In the genomic region with DNA sequence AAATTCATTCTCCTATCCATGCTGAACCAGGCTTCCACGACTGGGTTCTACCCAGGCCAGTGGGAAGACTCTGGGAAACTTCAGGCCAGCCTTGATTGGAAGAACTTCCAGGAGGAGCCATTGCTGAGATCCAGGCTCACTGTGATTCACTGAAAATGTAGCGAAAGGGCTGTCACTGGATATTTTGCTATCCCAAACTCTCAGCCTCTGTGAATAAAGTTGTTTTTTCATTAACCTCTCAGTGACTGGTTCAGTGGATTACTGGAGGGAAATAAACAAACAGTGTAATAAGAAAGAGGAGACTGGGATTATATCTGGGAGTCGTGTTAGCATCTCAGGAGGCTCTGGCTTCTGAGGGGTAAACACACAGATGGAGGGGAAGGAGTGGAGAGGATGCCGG, we compare ENCODE assay signal across 32 cellular contexts. TPM values are rescaled to one million over a fixed set of nuclear protein-coding genes. Genes with fewer than 3 reads are reported as not detected.
DNase-seq lines count a peak whose midpoint lies in the region; ATAC-seq, FAIRE-seq and TF ChIP-seq lines count a peak whose summit lies in the region.
"Had no signal": no experiment of that assay in that cellular context is flagged by ENCODE, and none has a peak within 500 bp of the region (broad histone marks: within the 10 kb centered on the region; RNA-seq: fewer than 3 reads in every experiment).

No MANE protein-coding gene starts in this region.

- H3K9me3 ChIP-seq in right atrium auricular region (no peaks in the 10 kb centered on the region), right cardiac atrium (ENCODE audit: control insufficient read depth, low read length) (no peaks in the 10 kb centered on the region), astrocyte (ENCODE audit: insufficient read depth, low read depth, low read length) (no peaks in the 10 kb centered on the region), aorta (ENCODE audit: control insufficient read depth, low read length) (no peaks in the 10 kb centered on the region)
- H3K9me3 ChIP-seq: breast epithelium, esophagus muscularis mucosa, gastroesophageal sphincter, HAP-1, lower lobe of right lung, prostate gland, suprapubic skin had no signal

- H3K4me3 ChIP-seq in right atrium auricular region (no peak overlapping the region), right cardiac atrium (ENCODE audit: low read length) (no peak overlapping the region), astrocyte (ENCODE audit: insufficient read depth, low read depth, low read length) (peak overlapping the region; percentile 73), aorta (ENCODE audit: low read length in 2 of 2) (peak overlapping the region in 1 of 2 donors; percentile 28)
- H3K4me3 ChIP-seq: breast epithelium, esophagus muscularis mucosa, gastroesophageal sphincter, HAP-1, lower lobe of right lung, prostate gland, suprapubic skin had no signal

- H3K4me1 ChIP-seq in right atrium auricular region (peaks cover 0 to 14% of the 10 kb centered on the region in 2 donors), right cardiac atrium (ENCODE audit: control insufficient read depth, insufficient read depth, low read length) (no peaks in the 10 kb centered on the region), astrocyte (ENCODE audit: insufficient read depth, low read length) (peaks cover 77% of the 10 kb centered on the region), aorta (ENCODE audit: control insufficient read depth in 1 of 2, insufficient read depth in 2 of 2, low read length in 2 of 2) (peaks cover 3 to 7% of the 10 kb centered on the region in 2 donors)
- H3K4me1 ChIP-seq: breast epithelium, prostate gland had no signal

- H3K27me3 ChIP-seq in right atrium auricular region = peaks cover 0 to 9% of the 10 kb centered on the region in 2 donors
- H3K27me3 ChIP-seq in right cardiac atrium (ENCODE audit: control insufficient read depth, insufficient read depth) = no peaks in the 10 kb centered on the region
- H3K27me3 ChIP-seq in astrocyte (ENCODE audit: insufficient read depth, low read length) = no peaks in the 10 kb centered on the region
- H3K27me3 ChIP-seq in aorta (ENCODE audit: control insufficient read depth in 1 of 2, insufficient read depth in 2 of 2, low read length in 1 of 2) = no peaks in the 10 kb centered on the region

- peaks cover 73% of the 10 kb centered on the region for H3K79me2 ChIP-seq in astrocyte (ENCODE audit: insufficient read depth, low read length)

- H3K27ac ChIP-seq in right atrium auricular region (peak overlapping the region; percentile 22 to 32), right cardiac atrium (ENCODE audit: low read length) (no peak overlapping the region), astrocyte (ENCODE audit: low read depth, low read length) (peak overlapping the region; percentile 94), aorta (ENCODE audit: low read depth in 1 of 2, low read length in 2 of 2) (peak overlapping the region; percentile 70 to 83)
- H3K27ac ChIP-seq: breast epithelium, esophagus muscularis mucosa, gastroesophageal sphincter, lower lobe of right lung, prostate gland, suprapubic skin had no signal

- H3K36me3 ChIP-seq in right atrium auricular region = no peaks in the 10 kb centered on the region
- no peaks in the 10 kb centered on the region for H3K36me3 ChIP-seq in astrocyte (ENCODE audit: insufficient read depth, low read length)
- no peaks in the 10 kb centered on the region for H3K36me3 ChIP-seq in aorta (ENCODE audit: control insufficient read depth in 1 of 2, insufficient read depth in 2 of 2, low read length in 1 of 2)
- H3K36me3 ChIP-seq: breast epithelium, esophagus muscularis mucosa, gastroesophageal sphincter, HAP-1, lower lobe of right lung, prostate gland, suprapubic skin had no signal

- peak overlapping the region; percentile 90 for H3K4me2 ChIP-seq in astrocyte (ENCODE audit: low read length)

- ATAC-seq in right cardiac atrium = no peak
- ATAC-seq in aorta (ENCODE audit: low FRiP score) = no peak
- no peak for ATAC-seq in HG02938 (IDR thresholded peaks at IDR 0.05; ENCODE audit: unreplicated experiment)
- ATAC-seq: gastroesophageal sphincter; lower lobe of right lung; Right ventricle myocardium inferior; stimulated activated memory B cell treated with anti-CD40 and anti-IgM and Interleukin-4, amounts not matched to agents 10 μg/mL and 1 μg/mL and 100 μg/mL, for 72 hours had no signal

- intact Hi-C loops in right cardiac atrium (cut with DNase I) = no loop called here
- intact Hi-C loops in aorta (cut with DNase I) = loop anchor here in 1 of 2 donors (5.0 kb wide), 2 partner anchors 36 to 81 kb away; no protein-coding TSS in a partner anchor

- WGBS in right cardiac atrium = 60% methylated on average over 4 of the region's 4 CpGs
- WGBS in aorta, 2 donors = 5 to 9% methylated on average over 4 of the region's 4 CpGs

- DNase-seq in right atrium auricular region (ENCODE audit: low spot score) (no peak), right cardiac atrium (no peak), astrocyte (ENCODE audit: low read depth) (no peak), aorta (no peak), NCI-H1930 (lab: John Stamatoyannopoulos, UW) (no peak), NCI-H82 treated with DMSO at 0.1 percent for 48 hours (lab: John Stamatoyannopoulos, UW; ENCODE audit: unreplicated experiment) (no peak)
- DNase-seq: ACHN; activated CD4-positive, alpha-beta memory T cell treated with anti-CD3 and anti-CD28 coated beads, Interleukin-2, amount 10 ng/mL, durations not matched to agents 7 days and 5 days; activated effector memory CD4-positive, alpha-beta T cell treated with Interleukin-2 at 50 U/mL for 16 hours; C1 segment of cervical spinal cord; cortex of kidney; endodermal cell; lower lobe of right lung; NCI-H1092; NCI-H2081; NCI-H446; NCI-H82; stimulated activated CD4-positive, alpha-beta T cell treated with anti-CD3 and anti-CD28 coated beads, Interleukin-2, amount 100 ng/mL, for 48 hours; SW 1271 had no signal

- no peak overlapping the region for H2AFZ ChIP-seq in astrocyte (ENCODE audit: low read depth, low read length)

- H3K27me3 Mint-ChIP-seq in astrocyte (ENCODE audit: low read depth, unreplicated experiment) (peaks cover 3% of the 10 kb centered on the region), nephron (ENCODE audit: low read depth) (peaks cover 71% of the 10 kb centered on the region)

- TF ChIP-seq CTCF in right atrium auricular region (IDR thresholded peaks at IDR 0.05) (no peak), astrocyte (IDR thresholded peaks at IDR 0.05; ENCODE audit: insufficient read depth, low read depth, low read length) (no peak), nephron (IDR thresholded peaks at IDR 0.05; ENCODE audit: unreplicated experiment in 3 of 3) (no peak)

- H3K9ac ChIP-seq in astrocyte (ENCODE audit: low read length) = peak overlapping the region; percentile 95

- H3K9me3 Mint-ChIP-seq in astrocyte (ENCODE audit: unreplicated experiment) = peaks cover 3% of the 10 kb centered on the region
- H3K9me3 Mint-ChIP-seq in nephron = no peaks in the 10 kb centered on the region
- H3K9me3 Mint-ChIP-seq: activated CD4-positive, alpha-beta memory T cell treated with anti-CD3 and anti-CD28 coated beads, Interleukin-2, amount 10 ng/mL, durations not matched to agents 7 days and 5 days; endodermal cell; stimulated activated memory B cell treated with anti-CD40 and anti-IgM and Interleukin-4, amounts not matched to agents 10 μg/mL and 1 μg/mL and 100 μg/mL, for 72 hours had no signal

- H3K27ac Mint-ChIP-seq in astrocyte (ENCODE audit: unreplicated experiment) = no peak overlapping the region
- peak overlapping the region; percentile 75 to 97 (median 89) for H3K27ac Mint-ChIP-seq in nephron
- H3K27ac Mint-ChIP-seq: activated CD4-positive, alpha-beta memory T cell treated with anti-CD3 and anti-CD28 coated beads, Interleukin-2, amount 10 ng/mL, durations not matched to agents 7 days and 5 days; endodermal cell; stimulated activated memory B cell treated with anti-CD40 and anti-IgM and Interleukin-4, amounts not matched to agents 10 μg/mL and 1 μg/mL and 100 μg/mL, for 72 hours had no signal

- H3K4me1 Mint-ChIP-seq in astrocyte (ENCODE audit: low read depth, unreplicated experiment) (peaks cover 36% of the 10 kb centered on the region), nephron (peaks cover 36% of the 10 kb centered on the region)

- peak; percentile 85 for FAIRE-seq in astrocyte (lab: Jason Lieb, UNC)
- FAIRE-seq: GM19239, islet of Langerhans had no signal

- peak overlapping the region; percentile 25 for H3K4me3 Mint-ChIP-seq in astrocyte (ENCODE audit: unreplicated experiment)
- peak overlapping the region; percentile 40 to 67 (median 56) for H3K4me3 Mint-ChIP-seq in nephron
- H3K4me3 Mint-ChIP-seq: activated CD4-positive, alpha-beta memory T cell treated with anti-CD3 and anti-CD28 coated beads, Interleukin-2, amount 10 ng/mL, durations not matched to agents 7 days and 5 days; endodermal cell; stimulated activated memory B cell treated with anti-CD40 and anti-IgM and Interleukin-4, amounts not matched to agents 10 μg/mL and 1 μg/mL and 100 μg/mL, for 72 hours had no signal

- no peaks in the 10 kb centered on the region for H4K20me1 ChIP-seq in astrocyte (ENCODE audit: insufficient read depth, low read length)

- H3K36me3 Mint-ChIP-seq in astrocyte (ENCODE audit: low read depth, unreplicated experiment) (peaks cover 2% of the 10 kb centered on the region), nephron (ENCODE audit: low read depth) (peaks cover 12% of the 10 kb centered on the region)
- H3K36me3 Mint-ChIP-seq: stimulated activated memory B cell treated with anti-CD40 and anti-IgM and Interleukin-4, amounts not matched to agents 10 μg/mL and 1 μg/mL and 100 μg/mL, for 72 hours had no signal

RNA-seq across cellular contexts. Expression of gene FOXL1, which starts 3.1 kb away (rescaled TPM):
- 1 to 10 TPM in 1 of 2 donors, under 1 TPM in 1; 0.85 to 1.3 TPM for total RNA-seq in right atrium auricular region
- total RNA-seq in right cardiac atrium = 1 to 10 TPM; 1.3 to 1.8 (median 1.6) TPM
- 0.75 TPM for polyA plus RNA-seq in right cardiac atrium
- 6.1 and 8.1 TPM in 2 replicates for total RNA-seq in astrocyte
- total RNA-seq in aorta = 10 to 100 TPM; 23.8 to 34.4 TPM
- polyA plus RNA-seq in aorta = 10 to 100 TPM in 1 of 2 donors, 1 to 10 TPM in 1; 4.3 to 11.9 TPM
- total RNA-seq: activated CD4-positive, alpha-beta memory T cell treated with anti-CD3 and anti-CD28 coated beads, Interleukin-2, amount 10 ng/mL, durations not matched to agents 7 days and 5 days had no signal

RNA-seq across cellular contexts. Expression of gene FOXC2, which starts 14.8 kb away (rescaled TPM):
- total RNA-seq in right atrium auricular region = 1 to 10 TPM; 2.6 to 2.9 TPM
- 1 to 10 TPM; 2.3 to 3.7 (median 2.8) TPM for total RNA-seq in right cardiac atrium
- 1.1 TPM for polyA plus RNA-seq in right cardiac atrium
- 15.8 and 15.9 TPM in 2 replicates for total RNA-seq in astrocyte
- 10 to 100 TPM; 29.0 to 45.4 TPM for total RNA-seq in aorta
- polyA plus RNA-seq in aorta = 10 to 100 TPM in 1 of 2 donors, 1 to 10 TPM in 1; 8.6 to 22.8 TPM
- total RNA-seq: activated CD4-positive, alpha-beta memory T cell treated with anti-CD3 and anti-CD28 coated beads, Interleukin-2, amount 10 ng/mL, durations not matched to agents 7 days and 5 days; OCI-LY7 had no signal

RNA-seq across cellular contexts. Expression of gene MTHFSD, which starts 26.4 kb away (rescaled TPM):
- total RNA-seq in right atrium auricular region (1 to 10 TPM; 7.8 to 8.3 TPM), right cardiac atrium (10 to 100 TPM in 3 of 4 donors, 1 to 10 TPM in 1; 9.0 to 14.7 (median 12.5) TPM), astrocyte (15.6 and 16.5 TPM in 2 replicates), aorta (10 to 100 TPM; 14.0 to 23.1 TPM)
- polyA plus RNA-seq in right cardiac atrium (8.8 TPM), aorta (10 to 100 TPM in 1 of 2 donors, 1 to 10 TPM in 1; 2.3 to 13.2 TPM)
